Comparison of ENCODE assay signal across 21 cellular contexts in the genomic region with DNA sequence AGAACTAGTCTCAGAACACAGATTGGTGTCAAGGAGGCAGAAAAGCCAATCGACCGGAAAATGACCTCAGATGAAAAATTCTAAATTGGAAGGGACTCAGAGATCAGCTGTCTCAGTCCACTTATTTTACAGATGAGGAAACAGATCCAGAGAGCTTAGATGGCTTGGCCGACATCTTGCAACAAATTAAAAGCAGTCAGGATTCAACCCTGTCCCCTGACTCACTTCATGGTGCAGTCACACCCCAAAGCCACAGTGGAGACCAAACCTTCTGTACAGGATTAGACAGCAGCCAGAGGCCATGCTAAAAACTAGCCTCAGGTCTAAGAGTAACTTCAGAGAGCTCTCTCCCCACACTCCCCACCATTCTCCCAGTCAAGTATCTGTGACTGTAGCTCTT.
DNase-seq lines count a peak whose midpoint lies in the region; ATAC-seq and TF ChIP-seq lines count a peak whose summit lies in the region.
"Had no signal": no experiment of that assay in that cellular context is flagged by ENCODE, and none has a peak within 500 bp of the region (broad histone marks: within the 10 kb centered on the region; RNA-seq: fewer than 3 reads in every experiment).

No MANE protein-coding gene starts in this region.

- peaks cover 9 to 23% of the 10 kb centered on the region in 2 donors for H3K4me1 ChIP-seq in thyroid gland
- peaks cover 16% of the 10 kb centered on the region for H3K4me1 ChIP-seq in lower lobe of right lung

- H3K9me3 ChIP-seq in thyroid gland, result no peaks in the 10 kb centered on the region
- no peaks in the 10 kb centered on the region for H3K9me3 ChIP-seq in lower lobe of right lung

- H3K36me3 ChIP-seq in thyroid gland (peaks cover 0 to 8% of the 10 kb centered on the region in 2 donors), lower lobe of right lung (peaks cover 28% of the 10 kb centered on the region)

- intact Hi-C loops in thyroid gland (cut with DNase I), result no loop called here
- intact Hi-C loops in posterior vena cava (cut with DNase I), result no loop called here
- intact Hi-C loops in lower lobe of right lung (cut with DNase I), result no loop called here

- ATAC-seq in activated T-cell treated with anti-CD3 and anti-CD28 coated beads, Interleukin-2, amount 50 U/mL, for 72 hours (replicated peaks in 1 of 2), result peak; percentile 26 to 43
- ATAC-seq in naive B cell (ENCODE audit: low read depth in 2 of 2) (no peak), lower lobe of right lung (no peak)
- ATAC-seq: Panc1 had no signal

- H3K4me3 Mint-ChIP-seq in activated T-cell treated with anti-CD3 and anti-CD28 coated beads, Interleukin-2, amount 50 U/mL, for 72 hours, result peak overlapping the region; percentile 54 to 64
- no peak overlapping the region for H3K4me3 Mint-ChIP-seq in naive B cell
- H3K4me3 Mint-ChIP-seq: activated T-helper 1 cell treated with anti-CD3 and anti-CD28 coated beads, Interleukin-12 subunit alpha, Interleukin-12 subunit beta, Interleukin-2, Interleukin-4 antibody, amounts not matched to agents 30 ng/mL and 10 ng/mL and 1 ng/mL, durations not matched to agents 14 hours and 24 hours and 36 hours; memory B cell had no signal

- DNase-seq in activated T-cell treated with anti-CD3 and anti-CD28 coated beads, Interleukin-2, amount 50 U/mL, for 72 hours, result no peak
- no peak for DNase-seq in activated T-cell treated with anti-CD3 and anti-CD28 coated beads, Interleukin-2, amount 50 U/mL, for 48 hours
- DNase-seq in coronary artery (ENCODE audit: low spot score) (no peak), naive B cell (no peak), thyroid gland (no peak), hippocampal formation (lab: John Stamatoyannopoulos, UW) (no peak), posterior vena cava (ENCODE audit: low spot score) (no peak), lower lobe of right lung (no peak)
- DNase-seq: activated CD4-positive, alpha-beta T cell treated with anti-CD3 and anti-CD28 coated beads, Interleukin-2, amount 50 U/mL, for 48 hours; cortex of kidney; kidney glomerular epithelial cell; NCI-H1105 treated with DMSO at 0.1 percent for 48 hours; NCI-H2107; NK-92 treated with Interleukin-12 subunit alpha and Interleukin-12 subunit beta, amount 100 ng/mL, for 24 hours; posterior cingulate gyrus; small intestine; stimulated activated CD4-positive, alpha-beta T cell treated with anti-CD3 and anti-CD28 coated beads, Interleukin-4, amount 100 ng/mL, for 1 hour had no signal

- H3K27ac ChIP-seq in coronary artery, result peak overlapping the region; percentile 2 to 3
- H3K27ac ChIP-seq in thyroid gland, result peak overlapping the region; percentile 34 to 51 (median 37)
- H3K27ac ChIP-seq in lower lobe of right lung, result no peak overlapping the region
- H3K27ac ChIP-seq: C4-2B had no signal

- WGBS in thyroid gland, 2 donors, result 61 to 67% methylated on average over 3 of the region's 3 CpGs

- TF ChIP-seq CTCF in coronary artery (IDR thresholded peaks at IDR 0.05) (no peak), thyroid gland (IDR thresholded peaks at IDR 0.05) (no peak), lower lobe of right lung (IDR thresholded peaks at IDR 0.05) (no peak)

- H3K9me3 Mint-ChIP-seq in activated T-cell treated with anti-CD3 and anti-CD28 coated beads, Interleukin-2, amount 50 U/mL, for 72 hours, result no peaks in the 10 kb centered on the region
- H3K9me3 Mint-ChIP-seq in naive B cell, result no peaks in the 10 kb centered on the region
- H3K9me3 Mint-ChIP-seq: memory B cell had no signal

- TF ChIP-seq POLR2A in thyroid gland (IDR thresholded peaks at IDR 0.05), result no peak

- H3K27me3 Mint-ChIP-seq in activated T-cell treated with anti-CD3 and anti-CD28 coated beads, Interleukin-2, amount 50 U/mL, for 72 hours (ENCODE audit: low read depth), result no peaks in the 10 kb centered on the region
- no peaks in the 10 kb centered on the region for H3K27me3 Mint-ChIP-seq in naive B cell
- H3K27me3 Mint-ChIP-seq: memory B cell had no signal

- peak overlapping the region; percentile 34 for H3K27ac Mint-ChIP-seq in activated T-cell treated with anti-CD3 and anti-CD28 coated beads, Interleukin-2, amount 50 U/mL, for 72 hours
- H3K27ac Mint-ChIP-seq in naive B cell, result peak overlapping the region in 4 of 6 donors; percentile 39 to 91 (median 60)
- H3K27ac Mint-ChIP-seq: activated T-helper 1 cell treated with anti-CD3 and anti-CD28 coated beads, Interleukin-12 subunit alpha, Interleukin-12 subunit beta, Interleukin-2, Interleukin-4 antibody, amounts not matched to agents 30 ng/mL and 10 ng/mL and 1 ng/mL, durations not matched to agents 14 hours and 24 hours and 36 hours had no signal

- H3K4me3 ChIP-seq in coronary artery (no peak overlapping the region), thyroid gland (replicated peaks in 1 of 3) (no peak overlapping the region), lower lobe of right lung (no peak overlapping the region)

- H3K36me3 Mint-ChIP-seq in activated T-cell treated with anti-CD3 and anti-CD28 coated beads, Interleukin-2, amount 50 U/mL, for 72 hours (ENCODE audit: insufficient read depth in 2 of 2), result peaks cover 32 to 49% of the 10 kb centered on the region in 2 donors
- peaks cover 76 to 83% of the 10 kb centered on the region in 2 donors for H3K36me3 Mint-ChIP-seq in naive B cell

- H3K4me1 Mint-ChIP-seq in activated T-cell treated with anti-CD3 and anti-CD28 coated beads, Interleukin-2, amount 50 U/mL, for 72 hours (ENCODE audit: low read depth), result peaks cover 54% of the 10 kb centered on the region
- peaks cover 0 to 3% (median 0%) of the 10 kb centered on the region in 3 donors for H3K4me1 Mint-ChIP-seq in naive B cell
- H3K4me1 Mint-ChIP-seq: memory B cell had no signal

- H3K27me3 ChIP-seq in thyroid gland, result no peaks in the 10 kb centered on the region
- H3K27me3 ChIP-seq in lower lobe of right lung (ENCODE audit: low read depth), result no peaks in the 10 kb centered on the region

Comparison
In these comparisons a context has a peak if more than half of its experiments do, and no peak if none do; other contexts are left out.
1. ATAC-seq: peak in activated T-cell treated with anti-CD3 and anti-CD28 coated beads, Interleukin-2, amount 50 U/mL, for 72 hours (2 of 2); none in naive B cell (0 of 2) and lower lobe of right lung (0 of 2).
2. H3K4me3 Mint-ChIP-seq: peak in activated T-cell treated with anti-CD3 and anti-CD28 coated beads, Interleukin-2, amount 50 U/mL, for 72 hours (2 of 2); none in naive B cell (0 of 8).